23 cellular contexts compared by ENCODE assay signal in the genomic region with DNA sequence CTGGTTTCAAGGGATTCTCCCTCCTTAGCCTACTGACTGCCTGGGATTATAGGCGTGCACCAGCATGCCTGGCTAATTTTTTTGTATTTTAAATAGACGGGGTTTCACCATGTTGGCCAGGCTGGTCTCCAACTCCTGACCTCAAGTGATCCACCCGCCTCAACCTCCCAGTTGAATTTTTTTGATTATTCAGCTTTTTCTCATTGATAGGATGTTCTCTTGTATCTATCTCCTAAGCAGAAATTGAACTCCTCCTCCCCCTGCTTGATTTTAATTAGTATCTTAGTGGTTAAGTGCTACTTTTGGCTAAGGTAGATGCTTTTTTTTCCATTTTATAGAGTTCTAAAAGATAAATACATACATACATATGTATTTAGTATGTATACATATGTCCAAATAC.
DNase-seq lines count a peak whose midpoint lies in the region; ATAC-seq and TF ChIP-seq lines count a peak whose summit lies in the region.
"Had no signal": no experiment of that assay in that cellular context is flagged by ENCODE, and none has a peak within 500 bp of the region (broad histone marks: within the 10 kb centered on the region; RNA-seq: fewer than 3 reads in every experiment).

No MANE protein-coding gene starts in this region.

- H3K4me1 Mint-ChIP-seq in MCF 10A (ENCODE audit: insufficient read depth, unreplicated experiment), result no peaks in the 10 kb centered on the region

- H3K4me2 ChIP-seq in IMR-90 (ENCODE audit: low read depth, low read length), result no peak overlapping the region
- H3K4me2 ChIP-seq: BLaER1 treated with 17β-estradiol and CSF1 and Interleukin-3, amounts not matched to agents 10 nM and 100 nM; GM23338 had no signal

- no peak overlapping the region for H2BK120ac ChIP-seq in IMR-90 (ENCODE audit: low read depth, low read length)

- H3K4me1 ChIP-seq in breast epithelium (no peaks in the 10 kb centered on the region), IMR-90 (ENCODE audit: control insufficient read depth, insufficient read depth, low read length) (no peaks in the 10 kb centered on the region), esophagus squamous epithelium (peaks cover 0 to 6% (median 6%) of the 10 kb centered on the region in 3 donors)
- H3K4me1 ChIP-seq: BE2C had no signal

- H3K18ac ChIP-seq in IMR-90 (ENCODE audit: low read depth, low read length), result no peak overlapping the region

- H4K20me1 ChIP-seq in IMR-90 (ENCODE audit: insufficient read depth, low read length), result no peaks in the 10 kb centered on the region
- H4K20me1 ChIP-seq: BLaER1 treated with 17β-estradiol and CSF1 and Interleukin-3, amounts not matched to agents 10 nM and 100 nM had no signal

- no peak overlapping the region for H3K4me3 ChIP-seq in breast epithelium
- no peak overlapping the region for H3K4me3 ChIP-seq in IMR-90 (ENCODE audit: insufficient read depth, low read depth, low read length)
- H3K4me3 ChIP-seq in esophagus squamous epithelium, result no peak overlapping the region
- H3K4me3 ChIP-seq: BLaER1 treated with 17β-estradiol and CSF1 and Interleukin-3, amounts not matched to agents 10 nM and 100 nM; GM12878; GM23338 had no signal

- peaks cover 13% of the 10 kb centered on the region for H3K36me3 Mint-ChIP-seq in MCF 10A (ENCODE audit: insufficient read depth, unreplicated experiment)

- no peak overlapping the region for H3K4me3 Mint-ChIP-seq in MCF 10A (ENCODE audit: unreplicated experiment)
- H3K4me3 Mint-ChIP-seq: CD14-positive monocyte; CD4-positive, alpha-beta T cell; CD8-positive, alpha-beta memory T cell; GM23338; H9 had no signal

- no peaks in the 10 kb centered on the region for H3K9me3 ChIP-seq in breast epithelium
- H3K9me3 ChIP-seq in IMR-90 (ENCODE audit: control insufficient read depth, insufficient read depth, low read length), result no peaks in the 10 kb centered on the region
- no peaks in the 10 kb centered on the region for H3K9me3 ChIP-seq in esophagus squamous epithelium

- no peak overlapping the region for H4K5ac ChIP-seq in IMR-90 (ENCODE audit: low read depth, low read length)

- H2AK9ac ChIP-seq in IMR-90 (replicated peaks; ENCODE audit: low read depth, low read length, poor library complexity), result no peak overlapping the region

- BruUV-seq in MCF 10A (replicated peaks; lab: Mats Ljungman, UMichigan), result no TSS peak
- BruUV-seq in IMR-90 (replicated peaks; lab: Mats Ljungman, UMichigan), result no TSS peak

- no peak overlapping the region for H3K23ac ChIP-seq in IMR-90 (ENCODE audit: low read depth, low read length)

- no peak for TF ChIP-seq CTCF in MCF 10A (IDR thresholded peaks at IDR 0.05; ENCODE audit: unreplicated experiment)
- no peak for TF ChIP-seq CTCF in breast epithelium (IDR thresholded peaks at IDR 0.05)
- no peak for TF ChIP-seq CTCF in IMR-90 (conservative IDR thresholded peaks at IDR 0.05; ENCODE audit: low read depth, low read length)
- TF ChIP-seq CTCF in esophagus squamous epithelium (IDR thresholded peaks at IDR 0.05), result no peak

- H2BK5ac ChIP-seq in IMR-90 (ENCODE audit: low read depth, low read length, poor library complexity, severe bottlenecking), result no peak overlapping the region

- TF ChIP-seq POLR2A in breast epithelium (IDR thresholded peaks at IDR 0.05) (no peak), IMR-90 (IDR thresholded peaks at IDR 0.05; ENCODE audit: low read depth, low read length) (no peak), esophagus squamous epithelium (IDR thresholded peaks at IDR 0.05) (no peak)

- no peak overlapping the region for H3K14ac ChIP-seq in IMR-90 (replicated peaks; ENCODE audit: low read depth, low read length)

- H3K27me3 Mint-ChIP-seq in MCF 10A (ENCODE audit: insufficient read depth, unreplicated experiment), result no peaks in the 10 kb centered on the region
- H3K27me3 Mint-ChIP-seq: CD4-positive, alpha-beta T cell had no signal

- CTCF ChIA-PET in MCF 10A (lab: Yijun Ruan, JAX), result no interaction called here
- CTCF ChIA-PET in IMR-90 (lab: Yijun Ruan, JAX), result no interaction called here

- H3K36me3 ChIP-seq in breast epithelium, result no peaks in the 10 kb centered on the region
- H3K36me3 ChIP-seq in IMR-90 (ENCODE audit: control insufficient read depth, insufficient read depth, low read length), result 0 out of 2 replicates have a peak, but pooled peaks cover 1% of the 10 kb centered on the region
- H3K36me3 ChIP-seq in esophagus squamous epithelium, result peaks cover 0 to 23% (median 0%) of the 10 kb centered on the region in 3 donors
- H3K36me3 ChIP-seq: BE2C had no signal

- no peaks in the 10 kb centered on the region for H3K79me1 ChIP-seq in IMR-90 (ENCODE audit: low read depth in 1 of 2, low read length in 2 of 2)

- H3K27me3 ChIP-seq in breast epithelium (no peaks in the 10 kb centered on the region), IMR-90 (ENCODE audit: control insufficient read depth, insufficient read depth, low read length) (no peaks in the 10 kb centered on the region), esophagus squamous epithelium (no peaks in the 10 kb centered on the region)
- H3K27me3 ChIP-seq: BE2C; BLaER1 treated with 17β-estradiol and CSF1 and Interleukin-3, amounts not matched to agents 10 nM and 100 nM had no signal

- intact Hi-C loops in MCF 10A (cut with micrococcal nuclease), result no loop called here
- intact Hi-C loops in breast epithelium (cut with DNase I; ENCODE audit: low total_unique reads), result no loop called here
- intact Hi-C loops in IMR-90 (cut with micrococcal nuclease), result no loop called here
- intact Hi-C loops in esophagus squamous epithelium (cut with DNase I), result no loop called here

- H4K91ac ChIP-seq in IMR-90 (ENCODE audit: insufficient read depth, low read depth, low read length), result no peak overlapping the region

- H3K27ac ChIP-seq in breast epithelium, result no peak overlapping the region
- H3K27ac ChIP-seq in IMR-90 (ENCODE audit: insufficient read depth, low read length), result no peak overlapping the region
- H3K27ac ChIP-seq in esophagus squamous epithelium, result no peak overlapping the region
- H3K27ac ChIP-seq: 22Rv1; BLaER1 treated with 17β-estradiol and CSF1 and Interleukin-3, amounts not matched to agents 10 nM and 100 nM had no signal

- H2BK15ac ChIP-seq in IMR-90 (ENCODE audit: low read depth, low read length), result no peak overlapping the region

- H3K56ac ChIP-seq in IMR-90 (ENCODE audit: extremely low read depth, insufficient read depth, low read length), result no peak overlapping the region

- H3K9ac ChIP-seq in IMR-90 (ENCODE audit: low read depth, low read length), result no peak overlapping the region
- H3K9ac ChIP-seq: BLaER1 treated with 17β-estradiol and CSF1 and Interleukin-3, amounts not matched to agents 10 nM and 100 nM had no signal

- H3K9me1 ChIP-seq in IMR-90 (ENCODE audit: insufficient read depth, low read length), result no peaks in the 10 kb centered on the region; the same call in 1 of the 2 replicates

- peak; percentile 10 for DNase-seq in MCF 10A (ENCODE audit: unreplicated experiment)
- no peak for DNase-seq in breast epithelium (ENCODE audit: low spot score in 2 of 2)
- DNase-seq in IMR-90, result no peak
- DNase-seq in NCI-H82 (lab: John Stamatoyannopoulos, UW), result no peak
- DNase-seq in esophagus squamous epithelium (lab: John Stamatoyannopoulos, UW), result no peak
- DNase-seq: ACHN; AML-193; BE2C; CD4-positive, alpha-beta T cell; CD8-positive, alpha-beta memory T cell; DMS 273 treated with DMSO at 0.1 percent for 48 hours; DMS79; EL; GDM1; H9 had no signal

- TF ChIP-seq RAD21 in IMR-90 (IDR thresholded peaks at IDR 0.05; ENCODE audit: low read length), result no peak

- H2BK20ac ChIP-seq in IMR-90 (ENCODE audit: low read depth, low read length), result no peak overlapping the region

- H3K9me3 Mint-ChIP-seq in MCF 10A (ENCODE audit: unreplicated experiment), result no peaks in the 10 kb centered on the region

- dilution Hi-C loops in IMR-90 (cut with HindIII; ENCODE audit: low sequenced_read_pairs, unreplicated experiment), result no loop called here

- ATAC-seq in IMR-90 (ENCODE audit: low read depth) (no peak), esophagus mucosa (peak; percentile 55), HG02623 (IDR thresholded peaks at IDR 0.05; ENCODE audit: unreplicated experiment) (no peak)
- ATAC-seq: GM12878, GM23338, HCT116 had no signal

- WGBS in IMR-90 (ENCODE audit: extremely low coverage in 2 of 2, insufficient read length in 1 of 2), 2 experiments, result no CpG with 5 or more reads among the region's 3 CpGs
- WGBS in esophagus squamous epithelium, 2 donors, result 59 to 82% methylated on average over 3 of the region's 3 CpGs

- no peak overlapping the region for H3K27ac Mint-ChIP-seq in MCF 10A (ENCODE audit: low read depth, unreplicated experiment)
- H3K27ac Mint-ChIP-seq: CD4-positive, alpha-beta T cell; CD8-positive, alpha-beta memory T cell; GM23338; H9 had no signal

- H2AFZ ChIP-seq in IMR-90 (replicated peaks; ENCODE audit: low read length, poor library complexity), result no peak overlapping the region
- H2AFZ ChIP-seq: GM23338 had no signal

- in situ Hi-C loops in IMR-90 (cut with MboI; ENCODE audit: low sequenced_read_pairs), result no loop called here

- H3K4ac ChIP-seq in IMR-90 (ENCODE audit: low read depth, low read length), result no peak overlapping the region

- H4K8ac ChIP-seq in IMR-90 (ENCODE audit: low read depth in 2 of 2, low read length in 2 of 2), result no peak overlapping the region

- H2AK5ac ChIP-seq in IMR-90 (ENCODE audit: low read depth, low read length), result no peak overlapping the region

- POLR2A ChIA-PET in MCF 10A (lab: Yijun Ruan, JAX) (no interaction called here), IMR-90 (lab: Charles Lee; ENCODE audit: unreplicated experiment) (interaction anchor here (0.7 kb wide), 1 partner anchor 8 kb away, joined by 3 read pairs; no protein-coding TSS in a partner anchor)

TF ChIP-seq in IMR-90, 13 proteins besides CTCF, POLR2A, EP300 and RAD21 (continues in another document):
- TF ChIP-seq BHLHE40 (IDR thresholded peaks at IDR 0.05; ENCODE audit: low read depth, low read length) (no peak), MAZ (IDR thresholded peaks at IDR 0.05; ENCODE audit: borderline replicate concordance, low read depth, low read length) (no peak)
- TF ChIP-seq, protein P1, sequence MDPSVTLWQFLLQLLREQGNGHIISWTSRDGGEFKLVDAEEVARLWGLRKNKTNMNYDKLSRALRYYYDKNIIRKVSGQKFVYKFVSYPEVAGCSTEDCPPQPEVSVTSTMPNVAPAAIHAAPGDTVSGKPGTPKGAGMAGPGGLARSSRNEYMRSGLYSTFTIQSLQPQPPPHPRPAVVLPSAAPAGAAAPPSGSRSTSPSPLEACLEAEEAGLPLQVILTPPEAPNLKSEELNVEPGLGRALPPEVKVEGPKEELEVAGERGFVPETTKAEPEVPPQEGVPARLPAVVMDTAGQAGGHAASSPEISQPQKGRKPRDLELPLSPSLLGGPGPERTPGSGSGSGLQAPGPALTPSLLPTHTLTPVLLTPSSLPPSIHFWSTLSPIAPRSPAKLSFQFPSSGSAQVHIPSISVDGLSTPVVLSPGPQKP (IDR thresholded peaks at IDR 0.05; ENCODE audit: borderline replicate concordance, low read depth, low read length), result no peak
- TF ChIP-seq, protein P2, sequence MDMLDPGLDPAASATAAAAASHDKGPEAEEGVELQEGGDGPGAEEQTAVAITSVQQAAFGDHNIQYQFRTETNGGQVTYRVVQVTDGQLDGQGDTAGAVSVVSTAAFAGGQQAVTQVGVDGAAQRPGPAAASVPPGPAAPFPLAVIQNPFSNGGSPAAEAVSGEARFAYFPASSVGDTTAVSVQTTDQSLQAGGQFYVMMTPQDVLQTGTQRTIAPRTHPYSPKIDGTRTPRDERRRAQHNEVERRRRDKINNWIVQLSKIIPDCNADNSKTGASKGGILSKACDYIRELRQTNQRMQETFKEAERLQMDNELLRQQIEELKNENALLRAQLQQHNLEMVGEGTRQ (IDR thresholded peaks at IDR 0.05; ENCODE audit: low read depth, low read length), result no peak
